ENCODE assay signal across 8 cellular contexts in genomic region chr3:14203521-14204079, GRCh38. TPM values are rescaled to one million over a fixed set of nuclear protein-coding genes. Genes with fewer than 3 reads are reported as not detected.
DNase-seq lines count a peak whose midpoint lies in the region; ATAC-seq and TF ChIP-seq lines count a peak whose summit lies in the region.

No MANE protein-coding gene starts in this region.

- peaks cover 5% of the 10 kb centered on the region for H3K36me3 Mint-ChIP-seq in activated CD8-positive, alpha-beta memory T cell treated with anti-CD3 and anti-CD28 coated beads, Interleukin-2, amount 10 ng/mL, durations not matched to agents 7 days and 5 days
- H3K36me3 Mint-ChIP-seq in activated naive CD8-positive, alpha-beta T cell treated with anti-CD3 and anti-CD28 coated beads, Interleukin-2, amount 10 ng/mL, durations not matched to agents 7 days and 5 days, result peaks cover 5% of the 10 kb centered on the region

- no peak overlapping the region for H3K4me3 Mint-ChIP-seq in activated CD8-positive, alpha-beta memory T cell treated with anti-CD3 and anti-CD28 coated beads, Interleukin-2, amount 10 ng/mL, durations not matched to agents 7 days and 5 days
- no peak overlapping the region for H3K4me3 Mint-ChIP-seq in activated naive CD8-positive, alpha-beta T cell treated with anti-CD3 and anti-CD28 coated beads, Interleukin-2, amount 10 ng/mL, durations not matched to agents 7 days and 5 days

- intact Hi-C loops in heart left ventricle (cut with DNase I), result loop anchor here (1.0 to 10.0 kb wide), 14 partner anchors 29 to 349 kb away; no protein-coding TSS in a partner anchor
- intact Hi-C loops in prostate gland (cut with DNase I), result loop anchor here (2.0 to 5.0 kb wide), 2 partner anchors 59 to 265 kb away; no protein-coding TSS in a partner anchor

- no peak overlapping the region for H3K4me2 ChIP-seq in KMS-11

- peak; percentile 79 for TF ChIP-seq CTCF in KMS-11 (conservative IDR thresholded peaks at IDR 0.05; ENCODE audit: low read depth, low read length)
- peak; percentile 80 for TF ChIP-seq CTCF in RWPE1 (conservative IDR thresholded peaks at IDR 0.05; ENCODE audit: low read depth)
- peak; percentile 74 to 90 (median 85) for TF ChIP-seq CTCF in heart left ventricle (IDR thresholded peaks at IDR 0.05)
- TF ChIP-seq CTCF in prostate gland (IDR thresholded peaks at IDR 0.05), result peak; percentile 83 to 93 (median 90)

- POLR2A ChIA-PET in RWPE1 (lab: Yijun Ruan, JAX; ENCODE audit: low non-redundant PET), result no interaction called here
- POLR2A ChIA-PET in activated naive CD8-positive, alpha-beta T cell treated with anti-CD3 and anti-CD28 coated beads, Interleukin-2, amount 10 ng/mL, durations not matched to agents 7 days and 5 days (lab: Charles Lee), result no interaction called here

- no peak overlapping the region for H3K27ac ChIP-seq in KMS-11
- H3K27ac ChIP-seq in RWPE1, result peak overlapping the region; percentile 65
- peak overlapping the region in 7 of 12 donors; percentile 9 to 88 (median 80) for H3K27ac ChIP-seq in heart left ventricle
- no peak overlapping the region for H3K27ac ChIP-seq in prostate gland

- no peaks in the 10 kb centered on the region for H3K9me3 Mint-ChIP-seq in activated CD8-positive, alpha-beta memory T cell treated with anti-CD3 and anti-CD28 coated beads, Interleukin-2, amount 10 ng/mL, durations not matched to agents 7 days and 5 days (ENCODE audit: low read depth)
- H3K9me3 Mint-ChIP-seq in activated naive CD8-positive, alpha-beta T cell treated with anti-CD3 and anti-CD28 coated beads, Interleukin-2, amount 10 ng/mL, durations not matched to agents 7 days and 5 days, result no peaks in the 10 kb centered on the region

- H2AFZ ChIP-seq in KMS-11 (ENCODE audit: low read depth), result no peak overlapping the region

- ATAC-seq in activated CD8-positive, alpha-beta memory T cell treated with anti-CD3 and anti-CD28 coated beads, Interleukin-2, amount 10 ng/mL, durations not matched to agents 7 days and 5 days, result peak; percentile 77
- peak; percentile 45 for ATAC-seq in activated naive CD8-positive, alpha-beta T cell treated with anti-CD3 and anti-CD28 coated beads, Interleukin-2, amount 10 ng/mL, durations not matched to agents 7 days and 5 days (ENCODE audit: low read depth)
- peak; percentile 62 to 78 (median 71) for ATAC-seq in heart left ventricle

- peak; percentile 50 for DNase-seq in activated CD8-positive, alpha-beta memory T cell treated with anti-CD3 and anti-CD28 coated beads, Interleukin-2, amount 10 ng/mL, durations not matched to agents 7 days and 5 days
- DNase-seq in activated CD8-positive, alpha-beta memory T cell treated with anti-CD3 and anti-CD28 coated beads, Interleukin-2, amount 50 U/mL, for 48 hours, result no peak
- DNase-seq in RWPE1 (ENCODE audit: low spot score) (peak; percentile 62), heart left ventricle (peak in 4 of 5 donors; percentile 58 to 72 (median 64)), prostate gland (ENCODE audit: low spot score) (peak; percentile 69), cortex of kidney (lab: John Stamatoyannopoulos, UW) (no peak)
- DNase-seq in activated naive CD8-positive, alpha-beta T cell treated with anti-CD3 and anti-CD28 coated beads, Interleukin-2, amount 10 ng/mL, durations not matched to agents 7 days and 5 days, result no peak

- H3K36me3 ChIP-seq in KMS-11 (ENCODE audit: insufficient read depth), result no peaks in the 10 kb centered on the region
- H3K36me3 ChIP-seq in heart left ventricle, result peaks cover 0 to 16% (median 10%) of the 10 kb centered on the region in 9 donors
- no peaks in the 10 kb centered on the region for H3K36me3 ChIP-seq in prostate gland

- no peak overlapping the region for H3K27ac Mint-ChIP-seq in activated CD8-positive, alpha-beta memory T cell treated with anti-CD3 and anti-CD28 coated beads, Interleukin-2, amount 10 ng/mL, durations not matched to agents 7 days and 5 days
- H3K27ac Mint-ChIP-seq in activated naive CD8-positive, alpha-beta T cell treated with anti-CD3 and anti-CD28 coated beads, Interleukin-2, amount 10 ng/mL, durations not matched to agents 7 days and 5 days, result peak overlapping the region; percentile 32

- no peaks in the 10 kb centered on the region for H4K20me1 ChIP-seq in KMS-11 (ENCODE audit: insufficient read depth)

- no peaks in the 10 kb centered on the region for H3K79me2 ChIP-seq in KMS-11 (ENCODE audit: insufficient read depth, low read depth)

- 38 to 51% (median 50%) methylated on average over 7 to 10 of the region's 10 CpGs for WGBS in heart left ventricle, 4 donors
- WGBS in prostate gland, result 49% methylated on average over 10 of the region's 10 CpGs

- H3K4me3 ChIP-seq in KMS-11 (IDR thresholded peaks at IDR 0.05; ENCODE audit: insufficient read depth, low read depth, low read length) (no peak overlapping the region), heart left ventricle (no peak overlapping the region), prostate gland (no peak overlapping the region)

- H3K27me3 Mint-ChIP-seq in activated CD8-positive, alpha-beta memory T cell treated with anti-CD3 and anti-CD28 coated beads, Interleukin-2, amount 10 ng/mL, durations not matched to agents 7 days and 5 days, result no peaks in the 10 kb centered on the region
- H3K27me3 Mint-ChIP-seq in activated naive CD8-positive, alpha-beta T cell treated with anti-CD3 and anti-CD28 coated beads, Interleukin-2, amount 10 ng/mL, durations not matched to agents 7 days and 5 days, result no peaks in the 10 kb centered on the region

- no peaks in the 10 kb centered on the region for H3K4me1 ChIP-seq in KMS-11 (ENCODE audit: low read depth, poor library complexity, severe bottlenecking)
- H3K4me1 ChIP-seq in heart left ventricle, result peaks cover 0 to 39% (median 25%) of the 10 kb centered on the region in 12 donors
- H3K4me1 ChIP-seq in prostate gland (replicated peaks), result peaks cover 6% of the 10 kb centered on the region

- no peaks in the 10 kb centered on the region for H3K9me3 ChIP-seq in heart left ventricle
- H3K9me3 ChIP-seq in prostate gland, result no peaks in the 10 kb centered on the region

- H3K9ac ChIP-seq in KMS-11, result no peak overlapping the region

- H3K27me3 ChIP-seq in KMS-11 (ENCODE audit: insufficient read depth, low read depth) (no peaks in the 10 kb centered on the region), heart left ventricle (no peaks in the 10 kb centered on the region), prostate gland (replicated peaks; ENCODE audit: insufficient read depth) (no peaks in the 10 kb centered on the region)

- H3K4me1 Mint-ChIP-seq in activated CD8-positive, alpha-beta memory T cell treated with anti-CD3 and anti-CD28 coated beads, Interleukin-2, amount 10 ng/mL, durations not matched to agents 7 days and 5 days, result no peaks in the 10 kb centered on the region
- peaks cover 4% of the 10 kb centered on the region for H3K4me1 Mint-ChIP-seq in activated naive CD8-positive, alpha-beta T cell treated with anti-CD3 and anti-CD28 coated beads, Interleukin-2, amount 10 ng/mL, durations not matched to agents 7 days and 5 days

- no peak for TF ChIP-seq POLR2A in heart left ventricle (IDR thresholded peaks at IDR 0.05)
- TF ChIP-seq POLR2A in prostate gland (IDR thresholded peaks at IDR 0.05), result no peak

- CTCF ChIA-PET in activated CD8-positive, alpha-beta memory T cell treated with anti-CD3 and anti-CD28 coated beads, Interleukin-2, amount 10 ng/mL, durations not matched to agents 7 days and 5 days (lab: Charles Lee), result interaction anchor here (0.7 to 2.6 kb wide), 50 partner anchors 8 to 1036 kb away, joined by 3 to 26 read pairs (median 4); partner anchors contain the start of genes LSM3 and XPC
- CTCF ChIA-PET in RWPE1 (lab: Yijun Ruan, JAX), result interaction anchor here (0.6 to 1.5 kb wide), 19 partner anchors 9 to 593 kb away, joined by 3 to 7 read pairs (median 4); no protein-coding TSS in a partner anchor

RNA-seq across cellular contexts. Expression of gene LSM3, which starts 25.0 kb away (rescaled TPM):
- total RNA-seq in activated CD8-positive, alpha-beta memory T cell treated with anti-CD3 and anti-CD28 coated beads, Interleukin-2, amount 10 ng/mL, durations not matched to agents 7 days and 5 days, result 10 to 100 TPM; 16.5 to 18.9 TPM
- total RNA-seq in activated naive CD8-positive, alpha-beta T cell treated with anti-CD3 and anti-CD28 coated beads, Interleukin-2, amount 10 ng/mL, durations not matched to agents 7 days and 5 days, result 10 to 100 TPM; 14.3 to 14.4 TPM
- total RNA-seq in heart left ventricle, result 10 to 100 TPM; 11.6 to 15.9 (median 13.7) TPM
- polyA plus RNA-seq in heart left ventricle, result 10 to 100 TPM; 11.7 to 14.0 TPM
- 10 to 100 TPM; 15.0 to 15.1 TPM for total RNA-seq in prostate gland

RNA-seq across cellular contexts. Expression of gene XPC, which starts 25.2 kb away (rescaled TPM):
- total RNA-seq in activated CD8-positive, alpha-beta memory T cell treated with anti-CD3 and anti-CD28 coated beads, Interleukin-2, amount 10 ng/mL, durations not matched to agents 7 days and 5 days, result 10 to 100 TPM; 36.0 to 39.5 TPM
- total RNA-seq in activated naive CD8-positive, alpha-beta T cell treated with anti-CD3 and anti-CD28 coated beads, Interleukin-2, amount 10 ng/mL, durations not matched to agents 7 days and 5 days, result 10 to 100 TPM; 53.3 to 56.8 TPM
- total RNA-seq in heart left ventricle (10 to 100 TPM in 5 of 9 donors, 1 to 10 TPM in 4; 7.0 to 20.0 (median 11.1) TPM), prostate gland (10 to 100 TPM; 41.1 to 53.2 TPM)
- polyA plus RNA-seq in heart left ventricle, result 1 to 10 TPM; 6.1 to 9.2 TPM

Comparison
In these comparisons a context has a peak if more than half of its experiments do, and no peak if none do; other contexts are left out.
1. DNase-seq: peak in activated CD8-positive, alpha-beta memory T cell treated with anti-CD3 and anti-CD28 coated beads, Interleukin-2, amount 10 ng/mL, durations not matched to agents 7 days and 5 days (single experiment), RWPE1 (single experiment), heart left ventricle (4 of 5) and prostate gland (single experiment); none in activated CD8-positive, alpha-beta memory T cell treated with anti-CD3 and anti-CD28 coated beads, Interleukin-2, amount 50 U/mL, for 48 hours (single experiment), activated naive CD8-positive, alpha-beta T cell treated with anti-CD3 and anti-CD28 coated beads, Interleukin-2, amount 10 ng/mL, durations not matched to agents 7 days and 5 days (single experiment) and cortex of kidney (single experiment).
2. H3K27ac ChIP-seq: peak in RWPE1 (single experiment) and heart left ventricle (7 of 12); none in KMS-11 (single experiment) and prostate gland (0 of 2).
3. Peak in every context shown above with its lines, with median percentiles within 50 percentile points of each other: ATAC-seq and CTCF ChIP-seq.